In genomic region chr2:128233790-128234395, GRCh38 we compare ENCODE assay signal across 8 cellular contexts.
DNase-seq lines count a peak whose midpoint lies in the region; ATAC-seq, FAIRE-seq and TF ChIP-seq lines count a peak whose summit lies in the region.

No MANE protein-coding gene starts in this region.

- H3K4me1 ChIP-seq in K562 (replicated peaks in 1 of 2; ENCODE audit: control insufficient read depth in 2 of 2, insufficient read depth in 2 of 2, low read length in 2 of 2) = peaks cover 0 to 17% of the 10 kb centered on the region in 2 experiments; a peak in 2 of 5 replicates

- no peak for TF ChIP-seq CTCF in Calu3 (IDR thresholded peaks at IDR 0.05; ENCODE audit: unreplicated experiment)
- peak in 1 of 3 experiments; percentile 8; a peak in 1 of 6 replicates for TF ChIP-seq CTCF in K562 (IDR thresholded peaks at IDR 0.05 in 2 of 3, conservative IDR thresholded peaks at IDR 0.05 in 1 of 3; ENCODE audit: insufficient read depth in 2 of 3, low read depth in 1 of 3, low read length in 3 of 3)
- TF ChIP-seq CTCF in nephron progenitor cell (IDR thresholded peaks at IDR 0.05) = no peak

- no peak overlapping the region; a peak in 1 of 4 replicates for H3K9ac ChIP-seq in K562 (ENCODE audit: insufficient read depth in 1 of 2, low read depth in 2 of 2, low read length in 2 of 2)

- H3K9me1 ChIP-seq in K562 (ENCODE audit: control insufficient read depth, insufficient read depth, low read length) = no peaks in the 10 kb centered on the region

- H2AFZ ChIP-seq in K562 (ENCODE audit: low read depth, low read length) = peak overlapping the region; percentile 69; the same call in 1 of the 2 replicates

- DNase-seq in Calu3 = no peak
- peak; percentile 8 for DNase-seq in HS-5 (ENCODE audit: low read depth)
- DNase-seq in K562 (ENCODE audit: extremely low read depth in 1 of 4, low spot score in 3 of 4) = no peak
- DNase-seq in nephron progenitor cell = no peak
- DNase-seq in D341Med (ENCODE audit: low spot score) = no peak
- DNase-seq in DMS153 treated with DMSO at 0.1 percent for 48 hours (lab: John Stamatoyannopoulos, UW; ENCODE audit: unreplicated experiment) = no peak
- no peak for DNase-seq in AML-193 (lab: John Stamatoyannopoulos, UW)
- DNase-seq in inferior parietal cortex (ENCODE audit: extremely low spot score) = no peak

- TF ChIP-seq EP300 in K562 (IDR thresholded peaks at IDR 0.05; ENCODE audit: low read length) = no peak

- BruUV-seq in Calu3 (replicated peaks; lab: Mats Ljungman, UMichigan) (no TSS peak), K562 (replicated peaks; lab: Mats Ljungman, UMichigan) (no TSS peak)

- H3K36me3 ChIP-seq in K562 (ENCODE audit: control insufficient read depth, insufficient read depth, low read length) = no peaks in the 10 kb centered on the region

- no peaks in the 10 kb centered on the region for H4K20me1 ChIP-seq in K562 (replicated peaks; ENCODE audit: control insufficient read depth, insufficient read depth, low read length)

- TF ChIP-seq POLR2A in K562 (conservative IDR thresholded peaks at IDR 0.05) = no peak

- WGBS in K562 (ENCODE audit: insufficient coverage, low coverage, missing lambda C conversion rate) = 10% methylated on average over 11 of the region's 11 CpGs

- CTCF ChIA-PET in Calu3 (lab: Charles Lee) (interaction anchor here (0.7 kb wide), 2 partner anchors 84 to 1169 kb away, joined by 4 to 7 read pairs; no protein-coding TSS in a partner anchor), K562 (lab: Yijun Ruan, JAX; ENCODE audit: low intra/inter-chr PET ratio) (interaction anchor here (1.2 to 1.8 kb wide), 2 partner anchors 54 to 171 kb away, joined by 3 to 7 read pairs; no protein-coding TSS in a partner anchor)

- FAIRE-seq in K562 (lab: Jason Lieb, UNC) = no peak

- H3K79me2 ChIP-seq in K562 (ENCODE audit: control insufficient read depth, insufficient read depth, low read length) = no peaks in the 10 kb centered on the region

- H3K4me3 ChIP-seq in K562 = no peak overlapping the region

- H3K27ac Mint-ChIP-seq in Calu3 (ENCODE audit: unreplicated experiment) = no peak overlapping the region
- no peak overlapping the region for H3K27ac Mint-ChIP-seq in nephron progenitor cell

- peaks cover 39% of the 10 kb centered on the region for H3K27me3 Mint-ChIP-seq in Calu3 (ENCODE audit: unreplicated experiment)
- H3K27me3 Mint-ChIP-seq in nephron progenitor cell (ENCODE audit: low read depth, poor library complexity) = peaks cover 53% of the 10 kb centered on the region

- H3K36me3 Mint-ChIP-seq in Calu3 (ENCODE audit: insufficient read depth, unreplicated experiment) (peaks cover 6% of the 10 kb centered on the region), nephron progenitor cell (ENCODE audit: low read depth) (no peaks in the 10 kb centered on the region)

- peaks cover 7 to 29% of the 10 kb centered on the region in 2 experiments; a peak in 3 of 5 replicates for H3K27me3 ChIP-seq in K562 (ENCODE audit: control insufficient read depth in 2 of 2, insufficient read depth in 2 of 2, low read length in 2 of 2)

- H3K4me3 Mint-ChIP-seq in Calu3 (ENCODE audit: low read depth, unreplicated experiment) (peak overlapping the region; percentile 73), nephron progenitor cell (peak overlapping the region; percentile 83)

- POLR2A ChIA-PET in K562 (lab: Yijun Ruan, JAX) = interaction anchor here (0.7 kb wide), 1 partner anchor 9 kb away, joined by 3 read pairs; no protein-coding TSS in a partner anchor

- TF ChIP-seq RAD21 in K562 (CRISPR knock-in tag; conservative IDR thresholded peaks at IDR 0.05 in 1 of 2, IDR thresholded peaks at IDR 0.05 in 1 of 2) = no peak

- no peaks in the 10 kb centered on the region; the same call in 1 of the 2 replicates for H3K9me3 ChIP-seq in K562 (replicated peaks; ENCODE audit: control insufficient read depth, insufficient read depth, low read depth, low read length)

- H3K4me1 Mint-ChIP-seq in Calu3 (ENCODE audit: low read depth, unreplicated experiment) (no peaks in the 10 kb centered on the region), nephron progenitor cell (no peaks in the 10 kb centered on the region)

- no peak for ATAC-seq in K562

- H3K9me3 Mint-ChIP-seq in Calu3 (ENCODE audit: low read depth, unreplicated experiment) = no peaks in the 10 kb centered on the region
- H3K9me3 Mint-ChIP-seq in nephron progenitor cell = no peaks in the 10 kb centered on the region

- no peak overlapping the region for H3K27ac ChIP-seq in K562 (ENCODE audit: extremely low read depth, low read depth, low read length)

- peak overlapping the region; percentile 16; the same call in 1 of the 2 replicates for H3K4me2 ChIP-seq in K562 (ENCODE audit: insufficient read depth, low read length)

- in situ Hi-C loops in K562 (cut with MboI) = loop anchor here (10.0 kb wide), 1 partner anchor 169 kb away; no protein-coding TSS in a partner anchor

- intact Hi-C loops in Calu3 (cut with micrococcal nuclease; ENCODE audit: unreplicated experiment) (loop anchor here (1.0 to 2.0 kb wide), 2 partner anchors 71 to 171 kb away; no protein-coding TSS in a partner anchor), K562 (cut with micrococcal nuclease) (loop anchor here (2.0 to 5.0 kb wide), 3 partner anchors 57 to 377 kb away; partner anchors contain the start of gene POLR2D)

TF ChIP-seq in K562, 482 proteins besides CTCF, POLR2A, EP300 and RAD21:
- TF ChIP-seq ZBTB49 (CRISPR knock-in tag; IDR thresholded peaks at IDR 0.05; ENCODE audit: borderline replicate concordance) (0 out of 2 replicates have a peak, but pooled peaks have one; percentile 8), JUND (IDR thresholded peaks at IDR 0.05; ENCODE audit: borderline replicate concordance, low read depth, low read length) (0 out of 2 replicates have a peak, but pooled peaks have one; percentile 0), JUND (tag; IDR thresholded peaks at IDR 0.05; ENCODE audit: borderline replicate concordance, low read depth, low read length) (no peak), ZKSCAN8 (CRISPR knock-in tag; IDR thresholded peaks at IDR 0.05) (no peak), CCNT2 (IDR thresholded peaks at IDR 0.05; ENCODE audit: borderline replicate concordance, extremely low read depth, insufficient read length, low read depth, low read length) (peak; percentile 1), L3MBTL2 (IDR thresholded peaks at IDR 0.05) (0 out of 2 replicates have a peak, but pooled peaks have one; percentile 4)
- TF ChIP-seq, protein P1, sequence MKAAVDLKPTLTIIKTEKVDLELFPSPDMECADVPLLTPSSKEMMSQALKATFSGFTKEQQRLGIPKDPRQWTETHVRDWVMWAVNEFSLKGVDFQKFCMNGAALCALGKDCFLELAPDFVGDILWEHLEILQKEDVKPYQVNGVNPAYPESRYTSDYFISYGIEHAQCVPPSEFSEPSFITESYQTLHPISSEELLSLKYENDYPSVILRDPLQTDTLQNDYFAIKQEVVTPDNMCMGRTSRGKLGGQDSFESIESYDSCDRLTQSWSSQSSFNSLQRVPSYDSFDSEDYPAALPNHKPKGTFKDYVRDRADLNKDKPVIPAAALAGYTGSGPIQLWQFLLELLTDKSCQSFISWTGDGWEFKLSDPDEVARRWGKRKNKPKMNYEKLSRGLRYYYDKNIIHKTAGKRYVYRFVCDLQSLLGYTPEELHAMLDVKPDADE (conservative IDR thresholded peaks at IDR 0.05; ENCODE audit: control insufficient read depth, low read depth, low read length) = no peak
